ENCODE assay signal across 8 cellular contexts in genomic region chr10:45418859-45419672, GRCh38. TPM values are rescaled to one million over a fixed set of nuclear protein-coding genes. Genes with fewer than 3 reads are reported as not detected.
DNase-seq lines count a peak whose midpoint lies in the region; ATAC-seq and TF ChIP-seq lines count a peak whose summit lies in the region.

No MANE protein-coding gene starts in this region.

- H3K9ac ChIP-seq in HUES48 (ENCODE audit: low read depth, low read length), result peak overlapping the region; percentile 73

- ATAC-seq in GM19452 (IDR thresholded peaks at IDR 0.05; ENCODE audit: unreplicated experiment), result peak; percentile 49
- ATAC-seq in mucosa of descending colon, result peak; percentile 70

- H3K4me3 Mint-ChIP-seq in CD8-positive, alpha-beta memory T cell, result peak overlapping the region; percentile 89 to 96 (median 91)

- peak in 4 of 5 donors; percentile 32 to 61 (median 52) for DNase-seq in CD8-positive, alpha-beta memory T cell
- peak in 2 of 3 experiments; percentile 23 to 31 for DNase-seq in activated CD8-positive, alpha-beta memory T cell treated with anti-CD3 and anti-CD28 coated beads for 48 hours (ENCODE audit: low read depth in 2 of 3, low spot score in 2 of 3)
- DNase-seq in epithelial cell of esophagus (ENCODE audit: low read depth) (peak; percentile 15), mucosa of descending colon (peak; percentile 54 to 83 (median 65)), NCI-H1930 (lab: John Stamatoyannopoulos, UW) (no peak)
- DNase-seq in stimulated activated naive CD4-positive, alpha-beta T cell (lab: John Stamatoyannopoulos, UW), result peak; percentile 5 to 59 (median 30)

- H3K4me3 ChIP-seq in CD8-positive, alpha-beta memory T cell (ENCODE audit: low read length), result peak overlapping the region; percentile 62
- peak overlapping the region; percentile 63 for H3K4me3 ChIP-seq in HUES48 (ENCODE audit: low read depth, low read length)
- peak overlapping the region; percentile 14 for H3K4me3 ChIP-seq in epithelial cell of esophagus (ENCODE audit: low read length)
- no peak overlapping the region for H3K4me3 ChIP-seq in mucosa of descending colon

- H3K27me3 ChIP-seq in CD8-positive, alpha-beta memory T cell (ENCODE audit: insufficient read depth, low read length, poor library complexity, severe bottlenecking), result no peaks in the 10 kb centered on the region
- peaks cover 5% of the 10 kb centered on the region; the same call in 1 of the 2 replicates for H3K27me3 ChIP-seq in HUES48 (ENCODE audit: control insufficient read depth, insufficient read depth, low read length)

- CTCF ChIA-PET in CD8-positive, alpha-beta memory T cell (lab: Charles Lee), result no interaction called here

- peak overlapping the region; percentile 92 to 99 (median 96) for H3K27ac Mint-ChIP-seq in CD8-positive, alpha-beta memory T cell

- H3K27me3 Mint-ChIP-seq in CD8-positive, alpha-beta memory T cell, result peaks cover 5% of the 10 kb centered on the region in 2 donors

- intact Hi-C loops in mucosa of descending colon (cut with DNase I, micrococcal nuclease), result no loop called here

- no peaks in the 10 kb centered on the region for H3K36me3 Mint-ChIP-seq in CD8-positive, alpha-beta memory T cell

- peaks cover 0 to 2% (median 0%) of the 10 kb centered on the region in 5 donors for H3K9me3 Mint-ChIP-seq in CD8-positive, alpha-beta memory T cell

- H3K27ac ChIP-seq in CD8-positive, alpha-beta memory T cell (ENCODE audit: low read depth, low read length), result peak overlapping the region; percentile 34
- H3K27ac ChIP-seq in HUES48 (ENCODE audit: low read depth, low read length), result no peak overlapping the region

- H3K9me3 ChIP-seq in CD8-positive, alpha-beta memory T cell (ENCODE audit: low read length), result no peaks in the 10 kb centered on the region
- no peaks in the 10 kb centered on the region for H3K9me3 ChIP-seq in HUES48 (ENCODE audit: control insufficient read depth, insufficient read depth, low read length)
- no peaks in the 10 kb centered on the region for H3K9me3 ChIP-seq in mucosa of descending colon

- peaks cover 54% of the 10 kb centered on the region for H3K4me1 ChIP-seq in CD8-positive, alpha-beta memory T cell (ENCODE audit: insufficient read depth, low read length)
- 0 out of 2 replicates have a peak, but pooled peaks cover 6% of the 10 kb centered on the region for H3K4me1 ChIP-seq in HUES48 (ENCODE audit: control insufficient read depth, insufficient read depth, low read length)
- H3K4me1 ChIP-seq in mucosa of descending colon (ENCODE audit: low read depth), result peaks cover 11% of the 10 kb centered on the region

- POLR2A ChIA-PET in CD8-positive, alpha-beta memory T cell (lab: Charles Lee), result no interaction called here

- TF ChIP-seq CTCF in epithelial cell of esophagus (IDR thresholded peaks at IDR 0.05; ENCODE audit: insufficient read depth, low read depth, low read length, missing control alignments), result no peak
- no peak for TF ChIP-seq CTCF in mucosa of descending colon (IDR thresholded peaks at IDR 0.05)

- no peaks in the 10 kb centered on the region for H3K36me3 ChIP-seq in CD8-positive, alpha-beta memory T cell (ENCODE audit: insufficient read depth, low read length)
- H3K36me3 ChIP-seq in HUES48 (ENCODE audit: control insufficient read depth, insufficient read depth, low read length) (no peaks in the 10 kb centered on the region), mucosa of descending colon (ENCODE audit: low read depth) (no peaks in the 10 kb centered on the region)

- peaks cover 49 to 67% (median 50%) of the 10 kb centered on the region in 3 donors for H3K4me1 Mint-ChIP-seq in CD8-positive, alpha-beta memory T cell

RNA-seq across cellular contexts. Expression of gene ALOX5, which starts 45.0 kb away (rescaled TPM):
- total RNA-seq in CD8-positive, alpha-beta memory T cell, result under 1 TPM; 0.77 to 0.93 TPM
- polyA plus RNA-seq in CD8-positive, alpha-beta memory T cell, result 3.0 TPM
- 10 to 100 TPM in 2 of 3 donors, 1 to 10 TPM in 1; 8.2 to 14.9 (median 14.3) TPM for total RNA-seq in mucosa of descending colon

Comparison
In these comparisons a context has a peak if more than half of its experiments do, and no peak if none do; other contexts are left out.
1. DNase-seq: peak in CD8-positive, alpha-beta memory T cell (4 of 5), activated CD8-positive, alpha-beta memory T cell treated with anti-CD3 and anti-CD28 coated beads for 48 hours (2 of 3), epithelial cell of esophagus (single experiment), mucosa of descending colon (3 of 3) and stimulated activated naive CD4-positive, alpha-beta T cell (6 of 6); none in NCI-H1930 (0 of 2).
2. RNA of gene ALOX5, which starts 45.0 kb away (total RNA-seq): 8.2 to 14.9 TPM in mucosa of descending colon; 0.77 to 0.93 TPM in CD8-positive, alpha-beta memory T cell; every median in the first group is over 4 times any median in the second.